1 cellular context compared by ENCODE assay signal in the genomic region with DNA sequence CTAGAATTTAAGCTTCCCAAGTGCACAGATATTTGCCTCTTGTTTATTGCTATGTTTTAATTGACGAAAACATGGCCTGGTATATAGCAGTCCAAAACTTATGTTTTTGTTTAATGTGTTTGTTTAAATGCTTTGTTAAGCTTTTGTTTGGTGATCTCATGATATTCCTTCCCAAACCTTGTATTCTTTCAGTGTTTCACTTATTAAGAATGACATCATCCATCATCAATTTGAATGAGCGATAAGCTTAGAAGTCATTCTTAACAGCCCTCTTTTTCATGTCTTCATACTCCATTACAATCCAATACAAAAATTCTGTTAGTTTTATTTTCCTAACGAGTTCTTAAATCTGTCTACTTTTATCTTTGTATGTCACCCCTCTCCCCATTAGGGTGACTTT.
TF ChIP-seq lines count a peak whose summit lies in the region.

No MANE protein-coding gene starts in this region.

TF ChIP-seq in HepG2, 621 proteins besides CTCF, POLR2A, EP300 and RAD21 (continued from another document):
- TF ChIP-seq ATF7 (IDR thresholded peaks at IDR 0.05): peak; percentile 91
- no peak for TF ChIP-seq ATF7 (CRISPR knock-in tag; IDR thresholded peaks at IDR 0.05)
- TF ChIP-seq SMC3 (IDR thresholded peaks at IDR 0.05; ENCODE audit: low read length): no peak
